In the genomic region with DNA sequence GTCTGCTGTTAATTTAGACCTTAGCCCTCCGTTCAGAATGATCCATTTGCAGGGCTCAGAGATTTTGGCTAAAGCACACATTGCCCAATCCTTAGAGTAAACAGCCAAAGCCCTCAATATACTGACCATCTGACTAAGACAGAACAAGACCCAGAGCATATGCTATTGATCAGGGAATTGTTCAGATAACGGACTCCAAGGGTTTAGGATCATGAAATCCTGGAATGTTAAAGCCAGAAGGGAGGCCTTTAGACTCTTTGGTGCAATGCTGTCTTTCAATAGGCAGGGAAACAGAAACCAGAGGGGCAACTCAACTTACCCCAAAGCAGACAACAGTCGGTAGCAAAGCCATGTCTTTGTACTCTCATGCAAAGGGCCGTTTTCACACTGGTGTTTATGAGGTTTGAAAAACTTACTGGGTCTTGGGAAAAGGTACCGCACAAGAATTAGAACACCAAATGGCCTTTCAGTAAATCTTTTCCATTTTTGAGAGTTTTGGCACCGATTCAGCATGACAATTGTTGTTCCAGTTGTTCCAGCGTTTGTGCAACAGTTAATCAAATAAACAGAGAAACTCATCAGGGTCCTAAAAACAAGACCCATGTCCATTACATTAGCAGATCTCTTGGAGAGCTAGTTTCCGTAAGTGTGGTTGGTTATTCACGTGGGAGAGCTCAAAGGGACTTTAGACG, we compare ENCODE assay signal across 10 cellular contexts.
A peak's percentile ranks its signal among the peaks of the same experiment; 100 is the strongest.
DNase-seq lines count a peak whose midpoint lies in the region; ATAC-seq, FAIRE-seq and TF ChIP-seq lines count a peak whose summit lies in the region.
"Had no signal": no experiment of that assay in that cellular context is flagged by ENCODE, and none has a peak within 500 bp of the region (broad histone marks: within the 10 kb centered on the region; RNA-seq: fewer than 3 reads in every experiment).

No MANE protein-coding gene starts in this region.

- H3K36me3 Mint-ChIP-seq in stimulated activated naive B cell treated with anti-CD40 and anti-IgM and Interleukin-4, amounts not matched to agents 10 μg/mL and 1 μg/mL and 100 μg/mL, for 72 hours = peaks cover 2 to 10% of the 10 kb centered on the region in 2 donors

- peaks cover 9 to 16% of the 10 kb centered on the region in 2 donors for H3K9me3 Mint-ChIP-seq in stimulated activated naive B cell treated with anti-CD40 and anti-IgM and Interleukin-4, amounts not matched to agents 10 μg/mL and 1 μg/mL and 100 μg/mL, for 72 hours

- 47 to 57% (median 53%) methylated on average over 10 of the region's 10 CpGs for WGBS in small intestine, 3 donors

- TF ChIP-seq CTCF in cardiac fibroblast (IDR thresholded peaks at IDR 0.05; ENCODE audit: low read depth, low read length) (no peak), kidney epithelial cell (IDR thresholded peaks at IDR 0.05; ENCODE audit: insufficient read depth, low read length, poor library complexity, severe bottlenecking) (no peak)

- H3K36me3 ChIP-seq in kidney epithelial cell (ENCODE audit: control insufficient read depth, insufficient read depth, low read length) = no peaks in the 10 kb centered on the region
- no peaks in the 10 kb centered on the region for H3K36me3 ChIP-seq in small intestine (ENCODE audit: control insufficient read depth in 2 of 2, insufficient read depth in 2 of 2, low read length in 2 of 2)

- H3K27me3 Mint-ChIP-seq in stimulated activated naive B cell treated with anti-CD40 and anti-IgM and Interleukin-4, amounts not matched to agents 10 μg/mL and 1 μg/mL and 100 μg/mL, for 72 hours = peaks cover 30 to 33% of the 10 kb centered on the region in 2 donors

- peaks cover 2 to 5% of the 10 kb centered on the region in 2 donors for H3K4me1 Mint-ChIP-seq in stimulated activated naive B cell treated with anti-CD40 and anti-IgM and Interleukin-4, amounts not matched to agents 10 μg/mL and 1 μg/mL and 100 μg/mL, for 72 hours

- H3K4me3 ChIP-seq in cardiac fibroblast (replicated peaks in 1 of 2; ENCODE audit: low read depth in 2 of 2, low read length in 2 of 2) = peak overlapping the region; percentile 51 to 62
- H3K4me3 ChIP-seq in kidney epithelial cell (ENCODE audit: low read depth, low read length) = peak overlapping the region; percentile 70
- H3K4me3 ChIP-seq in small intestine (ENCODE audit: low read depth in 1 of 2, low read length in 2 of 2) = no peak overlapping the region

- FAIRE-seq in small intestine (lab: Jason Lieb, UNC) = no peak

- ATAC-seq in GM19463 (IDR thresholded peaks at IDR 0.05; ENCODE audit: unreplicated experiment) = no peak
- ATAC-seq in stimulated activated naive B cell treated with anti-CD40 and anti-IgM and Interleukin-4, amounts not matched to agents 10 μg/mL and 1 μg/mL and 100 μg/mL, for 72 hours (replicated peaks) = no peak

- H3K27me3 ChIP-seq in kidney epithelial cell (ENCODE audit: control insufficient read depth, insufficient read depth, low read length) (no peaks in the 10 kb centered on the region), small intestine (ENCODE audit: control insufficient read depth in 2 of 2, insufficient read depth in 2 of 2, low read length in 2 of 2) (peaks cover 0 to 6% of the 10 kb centered on the region in 2 donors)

- peak overlapping the region; percentile 14 to 49 for H3K27ac ChIP-seq in small intestine (ENCODE audit: low read depth in 1 of 2, low read length in 1 of 2)

- H3K4me3 Mint-ChIP-seq in stimulated activated naive B cell treated with anti-CD40 and anti-IgM and Interleukin-4, amounts not matched to agents 10 μg/mL and 1 μg/mL and 100 μg/mL, for 72 hours = no peak overlapping the region

- H3K4me1 ChIP-seq in small intestine (ENCODE audit: control insufficient read depth in 2 of 2, insufficient read depth in 1 of 2, low read depth in 1 of 2, low read length in 1 of 2) = no peaks in the 10 kb centered on the region

- no peaks in the 10 kb centered on the region for H3K9me3 ChIP-seq in small intestine (ENCODE audit: control insufficient read depth, low read depth)

- DNase-seq in HCEC 1CT = peak; percentile 53
- DNase-seq in cardiac fibroblast (ENCODE audit: low read depth in 2 of 2) = peak; percentile 42 to 56
- no peak for DNase-seq in kidney epithelial cell (ENCODE audit: low read depth)
- DNase-seq in small intestine = no peak
- no peak for DNase-seq in hippocampal formation (lab: John Stamatoyannopoulos, UW)
- DNase-seq in stimulated activated naive B cell treated with anti-CD40 and anti-IgM and Interleukin-4, amounts not matched to agents 10 μg/mL and 1 μg/mL and 100 μg/mL, for 72 hours = no peak
- DNase-seq in SHP77 treated with DMSO at 0.1 percent for 48 hours (lab: John Stamatoyannopoulos, UW) = no peak
- DNase-seq: activated naive CD8-positive, alpha-beta T cell treated with anti-CD3 and anti-CD28 coated beads, Interleukin-2, amount 10 ng/mL, durations not matched to agents 7 days and 5 days; stimulated activated CD4-positive, alpha-beta T cell treated with anti-CD3 and anti-CD28 coated beads, Interleukin-2, amount 100 ng/mL, for 48 hours had no signal

- no peak overlapping the region for H3K27ac Mint-ChIP-seq in stimulated activated naive B cell treated with anti-CD40 and anti-IgM and Interleukin-4, amounts not matched to agents 10 μg/mL and 1 μg/mL and 100 μg/mL, for 72 hours
- H3K27ac Mint-ChIP-seq: activated naive CD8-positive, alpha-beta T cell treated with anti-CD3 and anti-CD28 coated beads, Interleukin-2, amount 10 ng/mL, durations not matched to agents 7 days and 5 days had no signal

Comparison
In these comparisons a context has a peak if more than half of its experiments do, and no peak if none do; other contexts are left out.
1. DNase-seq: peak in HCEC 1CT (single experiment) and cardiac fibroblast (2 of 2); none in kidney epithelial cell (single experiment), small intestine (single experiment), hippocampal formation (0 of 2), stimulated activated naive B cell treated with anti-CD40 and anti-IgM and Interleukin-4, amounts not matched to agents 10 μg/mL and 1 μg/mL and 100 μg/mL, for 72 hours (single experiment) and SHP77 treated with DMSO at 0.1 percent for 48 hours (single experiment).
2. H3K4me3 ChIP-seq: peak in cardiac fibroblast (2 of 2) and kidney epithelial cell (single experiment); none in small intestine (0 of 2).